8 cellular contexts compared by ENCODE assay signal in genomic region chr10:133394064-133394663, GRCh38. TPM values are rescaled to one million over a fixed set of nuclear protein-coding genes. Genes with fewer than 3 reads are reported as not detected.
DNase-seq lines count a peak whose midpoint lies in the region; ATAC-seq and TF ChIP-seq lines count a peak whose summit lies in the region.

MTG1 (plus strand) TSS chr10:133394157; CDS start chr10:133394221, 64 bp downstream.

- no peaks in the 10 kb centered on the region for H3K27me3 Mint-ChIP-seq in natural killer cell (ENCODE audit: low read depth in 2 of 2)
- H3K27me3 Mint-ChIP-seq in stimulated activated naive CD8-positive, alpha-beta T cell treated with anti-CD3 and anti-CD28 coated beads, Interleukin-15, amount 100 ng/mL, for 72 hours, result no peaks in the 10 kb centered on the region

- H3K4me3 ChIP-seq in DND-41 (ENCODE audit: low read depth in 1 of 2, low read length in 2 of 2), result peak within 1 kb of the TSS; percentile 98

- H3K9ac ChIP-seq in DND-41 (ENCODE audit: low read depth, low read length), result peak within 1 kb of the TSS; percentile 99

- H3K79me2 ChIP-seq in DND-41 (ENCODE audit: insufficient read depth, low read length), result peaks cover 52% of the 10 kb centered on the region

- no peak; the same call in 1 of the 2 replicates for TF ChIP-seq RAD21 in Ishikawa (IDR thresholded peaks at IDR 0.05; ENCODE audit: low read depth)

- no peaks in the 10 kb centered on the region for H3K36me3 Mint-ChIP-seq in natural killer cell

- H2AFZ ChIP-seq in DND-41 (ENCODE audit: low read depth, low read length), result peak within 1 kb of the TSS; percentile 96

- H3K4me2 ChIP-seq in DND-41 (ENCODE audit: insufficient read depth, low read length), result peak within 1 kb of the TSS; percentile 94

- H4K20me1 ChIP-seq in DND-41 (ENCODE audit: insufficient read depth, low read length), result peaks cover 23% of the 10 kb centered on the region

- H3K4me1 ChIP-seq in DND-41 (ENCODE audit: insufficient read depth, low read length), result peaks cover 23% of the 10 kb centered on the region

- H3K4me1 Mint-ChIP-seq in natural killer cell, result peaks cover 45 to 48% of the 10 kb centered on the region in 2 donors
- H3K4me1 Mint-ChIP-seq in stimulated activated naive CD8-positive, alpha-beta T cell treated with anti-CD3 and anti-CD28 coated beads, Interleukin-15, amount 100 ng/mL, for 72 hours, result peaks cover 76% of the 10 kb centered on the region

- intact Hi-C loops in natural killer cell (cut with micrococcal nuclease), result loop anchor here (1.0 to 5.0 kb wide), 2 partner anchors 36 to 117 kb away; partner anchors contain the start of genes ADAM8 and FUOM

- H3K27ac ChIP-seq in DND-41 (ENCODE audit: low read length), result peak within 1 kb of the TSS; percentile 95

- peak; percentile 54; the same call in 1 of the 2 replicates for TF ChIP-seq EP300 in Ishikawa (IDR thresholded peaks at IDR 0.05; ENCODE audit: borderline replicate concordance)

- ATAC-seq in DND-41 (ENCODE audit: insufficient read depth, low read depth), result peak; percentile 93
- peak; percentile 51 for ATAC-seq in GM21619 (IDR thresholded peaks at IDR 0.05; ENCODE audit: unreplicated experiment)
- ATAC-seq in natural killer cell, result peak; percentile 73 to 88 (median 84)
- ATAC-seq in stimulated activated naive CD8-positive, alpha-beta T cell treated with anti-CD3 and anti-CD28 coated beads, Interleukin-15, amount 100 ng/mL, for 72 hours, result peak; percentile 81

- H3K9me3 ChIP-seq in DND-41 (ENCODE audit: insufficient read depth, low read length, severe bottlenecking), result no peaks in the 10 kb centered on the region

- no peaks in the 10 kb centered on the region for H3K27me3 ChIP-seq in DND-41 (ENCODE audit: insufficient read depth, low read length, poor library complexity)

- DNase-seq in DND-41 (peak; percentile 95), RKO (ENCODE audit: low spot score) (peak; percentile 93), fibroblast of peridontal ligament (ENCODE audit: extremely low read depth) (peak; percentile 87), natural killer cell (peak; percentile 94)
- peak; percentile 92 for DNase-seq in activated T-helper 9 cell treated with anti-CD3 and anti-CD28 coated beads, Interleukin-2, amount 50 U/mL, for 16 hours (ENCODE audit: low read depth)
- peak; percentile 95 to 96 for DNase-seq in stimulated activated naive CD8-positive, alpha-beta T cell treated with anti-CD3 and anti-CD28 coated beads, Interleukin-15, amount 100 ng/mL, for 72 hours

- H3K27ac Mint-ChIP-seq in natural killer cell, result peak within 1 kb of the TSS; percentile 87 to 90
- H3K27ac Mint-ChIP-seq in stimulated activated naive CD8-positive, alpha-beta T cell treated with anti-CD3 and anti-CD28 coated beads, Interleukin-15, amount 100 ng/mL, for 72 hours, result peak within 1 kb of the TSS; percentile 94 to 96

- H3K4me3 Mint-ChIP-seq in natural killer cell, result peak within 1 kb of the TSS; percentile 94
- H3K4me3 Mint-ChIP-seq in stimulated activated naive CD8-positive, alpha-beta T cell treated with anti-CD3 and anti-CD28 coated beads, Interleukin-15, amount 100 ng/mL, for 72 hours, result peak within 1 kb of the TSS; percentile 87 to 92

- no peaks in the 10 kb centered on the region for H3K9me3 Mint-ChIP-seq in natural killer cell
- H3K9me3 Mint-ChIP-seq in stimulated activated naive CD8-positive, alpha-beta T cell treated with anti-CD3 and anti-CD28 coated beads, Interleukin-15, amount 100 ng/mL, for 72 hours, result no peaks in the 10 kb centered on the region

- H3K36me3 ChIP-seq in DND-41 (ENCODE audit: insufficient read depth, low read length), result peaks cover 37% of the 10 kb centered on the region

- TF ChIP-seq CTCF in DND-41 (IDR thresholded peaks at IDR 0.05; ENCODE audit: borderline replicate concordance, extremely low read depth, low read length, poor library complexity, severe bottlenecking) (peak; percentile 3), natural killer cell (IDR thresholded peaks at IDR 0.05) (no peak)

TF ChIP-seq in Ishikawa, 13 proteins besides CTCF, POLR2A, EP300 and RAD21:
- TF ChIP-seq CEBPB (IDR thresholded peaks at IDR 0.05) (no peak), CREB1 (IDR thresholded peaks at IDR 0.05; ENCODE audit: low read depth) (peak; percentile 60; the same call in 1 of the 2 replicates), FOXM1 (IDR thresholded peaks at IDR 0.05; ENCODE audit: borderline replicate concordance, low read depth) (no peak; the same call in 1 of the 2 replicates), MAX (IDR thresholded peaks at IDR 0.05) (peak; percentile 99), TAF1 (IDR thresholded peaks at IDR 0.05; ENCODE audit: low read depth) (peak; percentile 96), NFIC (IDR thresholded peaks at IDR 0.05) (no peak), TCF12 (IDR thresholded peaks at IDR 0.05; ENCODE audit: low read depth) (peak; percentile 76; the same call in 1 of the 2 replicates), YY1 (IDR thresholded peaks at IDR 0.05; ENCODE audit: low read depth) (peak; percentile 92), ZBTB7A (IDR thresholded peaks at IDR 0.05; ENCODE audit: low read depth) (peak; percentile 46; the same call in 1 of the 2 replicates), TEAD4 (IDR thresholded peaks at IDR 0.05) (peak; percentile 39; the same call in 1 of the 2 replicates), EGR1 (IDR thresholded peaks at IDR 0.05) (no peak; the same call in 1 of the 2 replicates)
- TF ChIP-seq, protein P1, sequence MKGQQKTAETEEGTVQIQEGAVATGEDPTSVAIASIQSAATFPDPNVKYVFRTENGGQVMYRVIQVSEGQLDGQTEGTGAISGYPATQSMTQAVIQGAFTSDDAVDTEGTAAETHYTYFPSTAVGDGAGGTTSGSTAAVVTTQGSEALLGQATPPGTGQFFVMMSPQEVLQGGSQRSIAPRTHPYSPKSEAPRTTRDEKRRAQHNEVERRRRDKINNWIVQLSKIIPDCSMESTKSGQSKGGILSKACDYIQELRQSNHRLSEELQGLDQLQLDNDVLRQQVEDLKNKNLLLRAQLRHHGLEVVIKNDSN (IDR thresholded peaks at IDR 0.05), result peak; percentile 83
- TF ChIP-seq, protein P2, sequence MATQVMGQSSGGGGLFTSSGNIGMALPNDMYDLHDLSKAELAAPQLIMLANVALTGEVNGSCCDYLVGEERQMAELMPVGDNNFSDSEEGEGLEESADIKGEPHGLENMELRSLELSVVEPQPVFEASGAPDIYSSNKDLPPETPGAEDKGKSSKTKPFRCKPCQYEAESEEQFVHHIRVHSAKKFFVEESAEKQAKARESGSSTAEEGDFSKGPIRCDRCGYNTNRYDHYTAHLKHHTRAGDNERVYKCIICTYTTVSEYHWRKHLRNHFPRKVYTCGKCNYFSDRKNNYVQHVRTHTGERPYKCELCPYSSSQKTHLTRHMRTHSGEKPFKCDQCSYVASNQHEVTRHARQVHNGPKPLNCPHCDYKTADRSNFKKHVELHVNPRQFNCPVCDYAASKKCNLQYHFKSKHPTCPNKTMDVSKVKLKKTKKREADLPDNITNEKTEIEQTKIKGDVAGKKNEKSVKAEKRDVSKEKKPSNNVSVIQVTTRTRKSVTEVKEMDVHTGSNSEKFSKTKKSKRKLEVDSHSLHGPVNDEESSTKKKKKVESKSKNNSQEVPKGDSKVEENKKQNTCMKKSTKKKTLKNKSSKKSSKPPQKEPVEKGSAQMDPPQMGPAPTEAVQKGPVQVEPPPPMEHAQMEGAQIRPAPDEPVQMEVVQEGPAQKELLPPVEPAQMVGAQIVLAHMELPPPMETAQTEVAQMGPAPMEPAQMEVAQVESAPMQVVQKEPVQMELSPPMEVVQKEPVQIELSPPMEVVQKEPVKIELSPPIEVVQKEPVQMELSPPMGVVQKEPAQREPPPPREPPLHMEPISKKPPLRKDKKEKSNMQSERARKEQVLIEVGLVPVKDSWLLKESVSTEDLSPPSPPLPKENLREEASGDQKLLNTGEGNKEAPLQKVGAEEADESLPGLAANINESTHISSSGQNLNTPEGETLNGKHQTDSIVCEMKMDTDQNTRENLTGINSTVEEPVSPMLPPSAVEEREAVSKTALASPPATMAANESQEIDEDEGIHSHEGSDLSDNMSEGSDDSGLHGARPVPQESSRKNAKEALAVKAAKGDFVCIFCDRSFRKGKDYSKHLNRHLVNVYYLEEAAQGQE (IDR thresholded peaks at IDR 0.05; ENCODE audit: low read depth), result peak; percentile 23; the same call in 1 of the 2 replicates

RNA-seq across cellular contexts. Expression of gene MTG1, which starts in this region (rescaled TPM):
- 10 to 100 TPM; 64.3 to 76.3 (median 67.1) TPM for total RNA-seq in natural killer cell

Comparison
In these comparisons a context has a peak if more than half of its experiments do, and no peak if none do; other contexts are left out.
1. Peak in every context shown above with its lines: DNase-seq, ATAC-seq, H3K4me3 ChIP-seq and H3K27ac ChIP-seq.